Comparison of ENCODE assay signal across 1 cellular context in the genomic region with DNA sequence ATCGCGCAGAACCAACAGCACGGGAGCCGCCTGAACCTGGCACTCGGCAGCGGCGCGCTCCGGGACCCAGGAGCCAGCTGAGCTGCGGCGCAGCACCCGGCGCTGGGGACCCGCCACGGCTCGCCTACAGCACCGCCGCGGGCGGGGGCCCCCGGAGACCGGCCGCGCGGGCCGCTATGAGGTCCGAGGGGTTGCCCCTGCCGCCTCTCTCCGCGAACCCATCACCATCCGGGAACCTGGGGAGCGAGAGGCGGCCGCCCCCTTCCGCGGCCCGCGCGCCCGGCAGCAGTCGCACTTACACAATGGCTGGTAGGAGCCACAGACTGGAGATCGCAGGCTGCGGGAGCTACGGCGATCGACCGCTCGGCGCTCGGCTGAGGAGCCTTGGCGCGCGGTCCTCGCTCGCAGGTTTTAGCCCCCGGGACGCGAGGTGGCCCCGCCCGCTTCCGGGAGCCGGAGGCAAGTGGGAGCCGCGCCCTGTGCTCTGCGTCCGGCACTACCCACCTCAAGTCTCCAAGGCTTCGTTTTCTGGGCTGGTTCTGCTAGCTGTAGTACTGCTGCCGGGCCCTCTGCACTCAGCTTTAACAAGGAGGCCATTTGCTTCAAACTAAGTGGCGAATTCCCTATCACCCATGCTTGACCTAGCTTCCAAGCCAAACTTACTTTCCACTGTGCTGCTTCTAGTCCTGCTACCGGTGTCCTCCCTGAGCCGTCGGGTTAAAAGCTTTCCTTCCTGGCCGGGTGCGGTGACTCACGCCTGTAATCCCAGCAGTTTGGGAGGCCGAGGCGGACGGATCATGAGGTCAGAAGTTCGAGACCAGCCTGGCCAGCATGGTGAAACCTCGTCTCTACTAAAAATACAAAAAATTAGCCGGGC.
TF ChIP-seq lines count a peak whose summit lies in the region.

TSS of gene TPK1 (minus strand) at position 386 of the 877 bp plus-strand sequence. CDS start 451 bp downstream, outside the sequence.

TF ChIP-seq in HepG2, 621 proteins besides CTCF, POLR2A, EP300 and RAD21 (continued from another document):
- TF ChIP-seq ZGPAT (CRISPR knock-in tag; IDR thresholded peaks at IDR 0.05) (peak; percentile 85), FOSL1 (CRISPR knock-in tag; IDR thresholded peaks at IDR 0.05; ENCODE audit: borderline replicate concordance) (no peak), EED (CRISPR knock-in tag; IDR thresholded peaks at IDR 0.05) (no peak; the same call in 1 of the 2 replicates), YEATS4 (CRISPR knock-in tag; IDR thresholded peaks at IDR 0.05; ENCODE audit: borderline replicate concordance) (peak; percentile 68; the same call in 1 of the 2 replicates), TFDP1 (CRISPR knock-in tag; IDR thresholded peaks at IDR 0.05; ENCODE audit: borderline replicate concordance) (peak; percentile 84; the same call in 1 of the 2 replicates), ZFP36L2 (CRISPR knock-in tag; IDR thresholded peaks at IDR 0.05) (no peak), XBP1 (CRISPR knock-in tag; IDR thresholded peaks at IDR 0.05) (0 out of 2 replicates have a peak, but pooled peaks have one; percentile 44), MYC (CRISPR knock-in tag; IDR thresholded peaks at IDR 0.05; ENCODE audit: borderline replicate concordance) (peak; percentile 77; the same call in 1 of the 2 replicates), SMAD3 (CRISPR knock-in tag; IDR thresholded peaks at IDR 0.05) (peak; percentile 72; the same call in 1 of the 2 replicates), ZNF281 (CRISPR knock-in tag; IDR thresholded peaks at IDR 0.05; ENCODE audit: borderline replicate concordance) (0 out of 2 replicates have a peak, but pooled peaks have one; percentile 28), SMAD1 (CRISPR knock-in tag; IDR thresholded peaks at IDR 0.05; ENCODE audit: borderline replicate concordance, low read depth) (0 out of 2 replicates have a peak, but pooled peaks have one; percentile 65), ZNF589 (CRISPR knock-in tag; conservative IDR thresholded peaks at IDR 0.05) (0 out of 2 replicates have a peak, but pooled peaks have one; percentile 46), ZNF687 (CRISPR knock-in tag; IDR thresholded peaks at IDR 0.05) (peak; percentile 81)
- TF ChIP-seq, protein P1, sequence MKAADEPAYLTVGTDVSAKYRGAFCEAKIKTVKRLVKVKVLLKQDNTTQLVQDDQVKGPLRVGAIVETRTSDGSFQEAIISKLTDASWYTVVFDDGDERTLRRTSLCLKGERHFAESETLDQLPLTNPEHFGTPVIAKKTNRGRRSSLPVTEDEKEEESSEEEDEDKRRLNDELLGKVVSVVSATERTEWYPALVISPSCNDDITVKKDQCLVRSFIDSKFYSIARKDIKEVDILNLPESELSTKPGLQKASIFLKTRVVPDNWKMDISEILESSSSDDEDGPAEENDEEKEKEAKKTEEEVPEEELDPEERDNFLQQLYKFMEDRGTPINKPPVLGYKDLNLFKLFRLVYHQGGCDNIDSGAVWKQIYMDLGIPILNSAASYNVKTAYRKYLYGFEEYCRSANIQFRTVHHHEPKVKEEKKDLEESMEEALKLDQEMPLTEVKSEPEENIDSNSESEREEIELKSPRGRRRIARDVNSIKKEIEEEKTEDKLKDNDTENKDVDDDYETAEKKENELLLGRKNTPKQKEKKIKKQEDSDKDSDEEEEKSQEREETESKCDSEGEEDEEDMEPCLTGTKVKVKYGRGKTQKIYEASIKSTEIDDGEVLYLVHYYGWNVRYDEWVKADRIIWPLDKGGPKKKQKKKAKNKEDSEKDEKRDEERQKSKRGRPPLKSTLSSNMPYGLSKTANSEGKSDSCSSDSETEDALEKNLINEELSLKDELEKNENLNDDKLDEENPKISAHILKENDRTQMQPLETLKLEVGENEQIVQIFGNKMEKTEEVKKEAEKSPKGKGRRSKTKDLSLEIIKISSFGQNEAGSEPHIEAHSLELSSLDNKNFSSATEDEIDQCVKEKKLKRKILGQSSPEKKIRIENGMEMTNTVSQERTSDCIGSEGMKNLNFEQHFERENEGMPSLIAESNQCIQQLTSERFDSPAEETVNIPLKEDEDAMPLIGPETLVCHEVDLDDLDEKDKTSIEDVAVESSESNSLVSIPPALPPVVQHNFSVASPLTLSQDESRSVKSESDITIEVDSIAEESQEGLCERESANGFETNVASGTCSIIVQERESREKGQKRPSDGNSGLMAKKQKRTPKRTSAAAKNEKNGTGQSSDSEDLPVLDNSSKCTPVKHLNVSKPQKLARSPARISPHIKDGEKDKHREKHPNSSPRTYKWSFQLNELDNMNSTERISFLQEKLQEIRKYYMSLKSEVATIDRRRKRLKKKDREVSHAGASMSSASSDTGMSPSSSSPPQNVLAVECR (CRISPR knock-in tag; IDR thresholded peaks at IDR 0.05; ENCODE audit: borderline replicate concordance): peak; percentile 69; the same call in 1 of the 2 replicates
